Comparison of ENCODE assay signal across 9 cellular contexts in genomic region chr7:101162551-101163280, GRCh38. TPM values are rescaled to one million over a fixed set of nuclear protein-coding genes. Genes with fewer than 3 reads are reported as not detected.
DNase-seq lines count a peak whose midpoint lies in the region; ATAC-seq, FAIRE-seq and TF ChIP-seq lines count a peak whose summit lies in the region.
"Had no signal": no experiment of that assay in that cellular context is flagged by ENCODE, and none has a peak within 500 bp of the region (broad histone marks: within the 10 kb centered on the region; RNA-seq: fewer than 3 reads in every experiment).

No MANE protein-coding gene starts in this region.

- peaks cover 6% of the 10 kb centered on the region for H3F3A ChIP-seq in GM23248 (ENCODE audit: insufficient read depth)

- H3K4me1 ChIP-seq in BE2C = peaks cover 11% of the 10 kb centered on the region; the same call in 1 of the 2 replicates
- H3K4me1 ChIP-seq in GM23248 (ENCODE audit: insufficient read depth) = 0 out of 2 replicates have a peak, but pooled peaks cover 10% of the 10 kb centered on the region
- H3K4me1 ChIP-seq in GM12878 (ENCODE audit: control insufficient read depth, insufficient read depth, low read length) = peaks cover 4% of the 10 kb centered on the region
- peaks cover 25% of the 10 kb centered on the region for H3K4me1 ChIP-seq in keratinocyte (ENCODE audit: control insufficient read depth, extremely low read depth, insufficient read depth, low read length)
- H3K4me1 ChIP-seq in upper lobe of left lung = peaks cover 38 to 44% (median 40%) of the 10 kb centered on the region in 4 donors

- peaks cover 3% of the 10 kb centered on the region; the same call in 1 of the 2 replicates for H3K79me2 ChIP-seq in GM23248 (ENCODE audit: insufficient read depth)
- no peaks in the 10 kb centered on the region for H3K79me2 ChIP-seq in GM12878 (ENCODE audit: control insufficient read depth, insufficient read depth, low read length)
- H3K79me2 ChIP-seq in keratinocyte (ENCODE audit: control insufficient read depth, insufficient read depth, low read length) = no peaks in the 10 kb centered on the region

- dilution Hi-C loops in keratinocyte (cut with MboI; ENCODE audit: extremely low pct_ligation_motif_present, low sequenced_read_pairs) = no loop called here

- H3K4me3 ChIP-seq in BE2C (ENCODE audit: low read depth, low read length) = peak overlapping the region; percentile 57
- H3K4me3 ChIP-seq in GM23248 = peak overlapping the region; percentile 48
- H3K4me3 ChIP-seq in GM12878 = peak overlapping the region; percentile 23; the same call in 1 of the 2 replicates
- H3K4me3 ChIP-seq in keratinocyte (ENCODE audit: control insufficient read depth in 2 of 3, extremely low read depth in 1 of 3, insufficient read depth in 2 of 3, low read depth in 1 of 3, low read length in 3 of 3) = peak overlapping the region; percentile 24 to 49 (median 35)
- peak overlapping the region in 3 of 4 donors; percentile 34 to 49 (median 43) for H3K4me3 ChIP-seq in upper lobe of left lung

- TF ChIP-seq CTCF in BE2C (IDR thresholded peaks at IDR 0.05; ENCODE audit: low read depth, low read length) (no peak), GM12878 (IDR thresholded peaks at IDR 0.05 in 2 of 3, conservative IDR thresholded peaks at IDR 0.05 in 1 of 3; ENCODE audit: control insufficient read depth in 2 of 3, extremely low read depth in 1 of 3, insufficient read depth in 1 of 3, low read depth in 3 of 3, low read length in 3 of 3) (no peak), keratinocyte (optimal IDR thresholded peaks at IDR 0.05 in 1 of 3, IDR thresholded peaks at IDR 0.05 in 1 of 3, conservative IDR thresholded peaks at IDR 0.05 in 1 of 3; ENCODE audit: extremely low read depth in 1 of 3, insufficient read depth in 2 of 3, low read length in 3 of 3) (peak in 1 of 3 experiments; percentile 14), upper lobe of left lung (IDR thresholded peaks at IDR 0.05) (peak in 1 of 6 experiments; percentile 14)

- H3K9me1 ChIP-seq in keratinocyte (ENCODE audit: control insufficient read depth, extremely low read depth, insufficient read depth, low read length) = no peaks in the 10 kb centered on the region

- no TSS peak for BruUV-seq in GM12878 (replicated peaks; lab: Mats Ljungman, UMichigan)

- H3K9me3 ChIP-seq in BE2C (no peaks in the 10 kb centered on the region), GM23248 (ENCODE audit: low read depth) (no peaks in the 10 kb centered on the region), GM12878 (replicated peaks; ENCODE audit: control insufficient read depth, insufficient read depth, low read length) (no peaks in the 10 kb centered on the region; the same call in 2 of the 3 replicates), keratinocyte (ENCODE audit: control insufficient read depth, low read depth, low read length) (no peaks in the 10 kb centered on the region), upper lobe of left lung (no peaks in the 10 kb centered on the region)

- H3K9ac ChIP-seq in GM23248 = no peak overlapping the region
- H3K9ac ChIP-seq in GM12878 (ENCODE audit: control insufficient read depth, insufficient read depth, low read length) = no peak overlapping the region
- no peak overlapping the region for H3K9ac ChIP-seq in keratinocyte (ENCODE audit: control insufficient read depth, extremely low read depth, insufficient read depth, low read length)

- TF ChIP-seq EP300 in GM12878 (IDR thresholded peaks at IDR 0.05; ENCODE audit: borderline replicate concordance in 1 of 2, control insufficient read depth in 1 of 2, low read depth in 2 of 2, low read length in 2 of 2) (no peak), upper lobe of left lung (IDR thresholded peaks at IDR 0.05) (peak in 2 of 4 donors; percentile 9 to 47)

- H3K27ac ChIP-seq in GM23248 (no peak overlapping the region), GM12878 (ENCODE audit: control insufficient read depth, insufficient read depth) (no peak overlapping the region), keratinocyte (ENCODE audit: control insufficient read depth, insufficient read depth, low read length) (no peak overlapping the region), upper lobe of left lung (no peak overlapping the region)

- peak; percentile 90 for DNase-seq in BE2C
- peak; percentile 80 for DNase-seq in GM23248
- DNase-seq in NCI-H748 (lab: John Stamatoyannopoulos, UW; ENCODE audit: unreplicated experiment) = peak; percentile 89
- no peak for DNase-seq in GM12878 (ENCODE audit: low read depth, low spot score)
- no peak for DNase-seq in keratinocyte (ENCODE audit: low read depth, low spot score)
- DNase-seq in upper lobe of left lung = peak in 1 of 2 donors; percentile 89
- DNase-seq in central memory CD4-positive, alpha-beta T cell = no peak

- ATAC-seq in GM12878 (peak; percentile 60), upper lobe of left lung (ENCODE audit: low FRiP score in 2 of 2) (no peak), GM21529 (IDR thresholded peaks at IDR 0.05; ENCODE audit: unreplicated experiment) (no peak)

- FAIRE-seq in GM12878 (lab: Jason Lieb, UNC) (no peak), keratinocyte (lab: Jason Lieb, UNC) (no peak)

- no peaks in the 10 kb centered on the region for H3K9me2 ChIP-seq in GM23248 (ENCODE audit: insufficient read depth)

- peak overlapping the region; percentile 43 for H3K4me2 ChIP-seq in GM23248 (ENCODE audit: unreplicated experiment)
- peak overlapping the region; percentile 60 for H3K4me2 ChIP-seq in GM12878 (ENCODE audit: control insufficient read depth, insufficient read depth)
- peak overlapping the region; percentile 51 for H3K4me2 ChIP-seq in keratinocyte (ENCODE audit: control insufficient read depth, extremely low read depth, insufficient read depth, low read depth, low read length)

- POLR2A ChIA-PET in GM12878 (lab: Charles Lee) = interaction anchor here (0.8 kb wide), 1 partner anchor 30 kb away, joined by 3 read pairs; no protein-coding TSS in a partner anchor

- no peak overlapping the region for H2AFZ ChIP-seq in GM23248
- H2AFZ ChIP-seq in GM12878 (ENCODE audit: control insufficient read depth, low read depth, low read length) = no peak overlapping the region; the same call in 1 of the 2 replicates
- H2AFZ ChIP-seq in keratinocyte (ENCODE audit: control insufficient read depth, low read length) = no peak overlapping the region

- CTCF ChIA-PET in GM12878 (lab: Yijun Ruan, JAX) = interaction anchor here (0.8 to 2.3 kb wide), 2 partner anchors 19 to 22 kb away, joined by 4 to 11 read pairs; no protein-coding TSS in a partner anchor

- TF ChIP-seq RAD21 in GM12878 (IDR thresholded peaks at IDR 0.05; ENCODE audit: insufficient read depth, low read depth, low read length) = no peak

- peaks cover 15% of the 10 kb centered on the region for H3K36me3 ChIP-seq in BE2C
- no peaks in the 10 kb centered on the region for H3K36me3 ChIP-seq in GM23248 (ENCODE audit: low read depth)
- H3K36me3 ChIP-seq in GM12878 (ENCODE audit: control insufficient read depth in 2 of 2, insufficient read depth in 2 of 2, low read length in 1 of 2) = peaks cover 0 to 6% of the 10 kb centered on the region in 2 experiments; a peak in 3 of 4 replicates
- H3K36me3 ChIP-seq in keratinocyte (ENCODE audit: control insufficient read depth in 2 of 2, extremely low read depth in 1 of 2, insufficient read depth in 2 of 2, low read length in 2 of 2) = peaks cover 14 to 25% of the 10 kb centered on the region in 2 experiments
- H3K36me3 ChIP-seq in upper lobe of left lung = peaks cover 0 to 37% (median 16%) of the 10 kb centered on the region in 4 donors

- in situ Hi-C loops in GM23248 (cut with MboI) (no loop called here), GM12878 (cut with MboI) (no loop called here)

- SMC1A ChIA-PET in GM12878 (lab: Charles Lee; ENCODE audit: uncharacterized antibody, unreplicated experiment) = no interaction called here

- TF ChIP-seq POLR2A in GM12878 (IDR thresholded peaks at IDR 0.05; ENCODE audit: low read depth, low read length) (peak; percentile 64; the same call in 1 of the 2 replicates), upper lobe of left lung (IDR thresholded peaks at IDR 0.05) (no peak)

- intact Hi-C loops in GM12878 (cut with micrococcal nuclease; ENCODE audit: unreplicated experiment) = no loop called here

- H3K27me3 ChIP-seq in BE2C (no peaks in the 10 kb centered on the region), GM23248 (replicated peaks; ENCODE audit: insufficient read depth) (0 out of 2 replicates have a peak, but pooled peaks cover 9% of the 10 kb centered on the region), GM12878 (replicated peaks in 1 of 2; ENCODE audit: control insufficient read depth in 2 of 2, insufficient read depth in 2 of 2, low read length in 1 of 2) (peaks cover 8 to 19% of the 10 kb centered on the region in 2 experiments; a peak in 3 of 4 replicates), keratinocyte (ENCODE audit: control insufficient read depth, extremely low read depth, insufficient read depth, low read length) (peaks cover 30% of the 10 kb centered on the region), upper lobe of left lung (peaks cover 0 to 51% (median 34%) of the 10 kb centered on the region in 4 donors)

- no peaks in the 10 kb centered on the region for H4K20me1 ChIP-seq in GM23248 (ENCODE audit: insufficient read depth)
- H4K20me1 ChIP-seq in GM12878 (ENCODE audit: control insufficient read depth, insufficient read depth) = no peaks in the 10 kb centered on the region
- no peaks in the 10 kb centered on the region for H4K20me1 ChIP-seq in keratinocyte (ENCODE audit: control insufficient read depth, extremely low read depth, insufficient read depth, low read length)

- RAD21 ChIA-PET in GM12878 (lab: Charles Lee; ENCODE audit: unreplicated experiment) = no interaction called here

- 5 to 9% methylated on average over 36 to 72 of the region's 74 CpGs for WGBS in GM23248 (ENCODE audit: low coverage in 1 of 2, low lambda C conversion rate in 2 of 2, missing lambda C conversion rate in 2 of 2), 2 experiments
- 8% methylated on average over 41 of the region's 74 CpGs for WGBS in GM12878 (ENCODE audit: insufficient coverage, insufficient replicate concordance, low lambda C conversion rate, missing lambda C conversion rate)
- 2 to 13% methylated on average over 11 to 31 of the region's 74 CpGs for WGBS in upper lobe of left lung, 2 donors

RNA-seq across cellular contexts. Expression of gene VGF, which starts 2.7 kb away (rescaled TPM):
- polyA plus RNA-seq in BE2C (2012; ENCODE audit: insufficient read depth, insufficient read length, low read depth) = 1,310 TPM
- 0.89 TPM in 1 of 2 replicates, not detected in the other for total RNA-seq in GM23248 (2014; rRNA removed; shearing (Covaris generic))
- polyA plus RNA-seq in GM23248 (2016; fragmentation: Nextera tagmentation; extraction: Ambion mirVana) (0.11 TPM in 1 of 2 replicates, not detected in the other), GM12878 (2011; rRNA removed) (not detected in 2 replicates), GM12878 (2014; fragmentation: Illumina TruSeq; extraction: Trizol) (not detected in 2 replicates), GM12878 (2014; fragmentation: Nextera tagmentation; extraction: Ambion mirVana) (not detected), GM12878 (2014; rRNA removed) (0.20 TPM in 1 of 2 replicates, not detected in the other), GM12878 (2016; fragmentation: Nextera tagmentation; extraction: Ambion mirVana) (under 1 TPM; 0.09 to 0.25 TPM), keratinocyte (0.04 to 0.06 TPM in 2 of 3 replicates, not detected in the other)
- total RNA-seq in GM12878 (2013; cell fraction: nucleolus; rRNA removed) = 0.19 TPM in 1 of 2 replicates, not detected in the other
- total RNA-seq in GM12878 (2014; rRNA removed) (0.11 TPM in 1 of 2 replicates, not detected in the other), GM12878 (2014; rRNA removed; fragmentation: Illumina TruSeq; extraction: Trizol) (0.09 TPM in 1 of 2 replicates, not detected in the other), GM12878 (2021) (0.11 and 0.23 TPM in 2 replicates), upper lobe of left lung (under 1 TPM in 2 of 6 donors, not detected in 4; 0.24 to 0.33 TPM)
- not detected for polyA plus RNA-seq in GM12878 (2011; ENCODE audit: low read depth)
- 0.03 TPM in 1 of 2 replicates, not detected in the other for polyA plus RNA-seq in GM12878 (2011; cell fraction: cytosol; rRNA removed)
- 0.10 and 0.16 TPM in 2 replicates for polyA plus RNA-seq in GM12878 (2011; cell fraction: nucleus; rRNA removed)
- polyA plus RNA-seq in GM12878 (2012) = 0.05 and 0.08 TPM in 2 replicates
- not detected in 2 replicates for polyA minus RNA-seq in GM12878 (2011; rRNA and poly(A)+ RNA removed)
- polyA minus RNA-seq in GM12878 (2011; cell fraction: cytosol; rRNA and poly(A)+ RNA removed) = not detected in 2 replicates
- not detected in 2 replicates for polyA minus RNA-seq in GM12878 (2011; cell fraction: nucleus; rRNA and poly(A)+ RNA removed)
- 0.16 TPM for polyA plus RNA-seq in keratinocyte (2011; ENCODE audit: low read depth)
- 0.12 TPM in 1 of 2 replicates, not detected in the other for polyA plus RNA-seq in keratinocyte (2011; cell fraction: cytosol; rRNA removed)
- polyA plus RNA-seq in keratinocyte (2011; cell fraction: nucleus; rRNA removed) = 0.13 TPM in 1 of 2 replicates, not detected in the other
- polyA plus RNA-seq in keratinocyte (2012; ENCODE audit: low replicate concordance) = 0.15 and 0.55 TPM in 2 replicates
- not detected in 3 replicates for polyA minus RNA-seq in keratinocyte
- not detected for polyA minus RNA-seq in keratinocyte (2011; cell fraction: cytosol; rRNA and poly(A)+ RNA removed)
- not detected in 2 replicates for polyA minus RNA-seq in keratinocyte (2011; cell fraction: nucleus; rRNA and poly(A)+ RNA removed)

RNA-seq across cellular contexts. Expression of gene AP1S1, which starts 8.4 kb away (rescaled TPM):
- 312 TPM for polyA plus RNA-seq in BE2C (2012; ENCODE audit: insufficient read depth, insufficient read length, low read depth)
- total RNA-seq in GM23248 (2014; rRNA removed; shearing (Covaris generic)) = 198 and 236 TPM in 2 replicates
- polyA plus RNA-seq in GM23248 (2016; fragmentation: Nextera tagmentation; extraction: Ambion mirVana) = 37.4 and 38.2 TPM in 2 replicates
- total RNA-seq in GM12878 (2013; cell fraction: nucleolus; rRNA removed) = 10.0 and 11.2 TPM in 2 replicates
- total RNA-seq in GM12878 (2014; rRNA removed) = 89.4 and 103 TPM in 2 replicates
- 48.6 and 48.9 TPM in 2 replicates for total RNA-seq in GM12878 (2014; rRNA removed; fragmentation: Illumina TruSeq; extraction: Trizol)
- 58.5 and 63.5 TPM in 2 replicates for total RNA-seq in GM12878 (2021)
- 53.1 TPM for polyA plus RNA-seq in GM12878 (2011; ENCODE audit: low read depth)
- polyA plus RNA-seq in GM12878 (2011; rRNA removed) = 103 and 121 TPM in 2 replicates
- polyA plus RNA-seq in GM12878 (2011; cell fraction: cytosol; rRNA removed) = 132 and 133 TPM in 2 replicates
- 70.1 and 95.2 TPM in 2 replicates for polyA plus RNA-seq in GM12878 (2011; cell fraction: nucleus; rRNA removed)
- 63.7 and 83.5 TPM in 2 replicates for polyA plus RNA-seq in GM12878 (2012)
- polyA plus RNA-seq in GM12878 (2014; fragmentation: Illumina TruSeq; extraction: Trizol) = 59.2 and 61.3 TPM in 2 replicates
- 1 to 10 TPM; 2.5 to 7.9 TPM for polyA plus RNA-seq in GM12878 (2014; fragmentation: Nextera tagmentation; extraction: Ambion mirVana)
- polyA plus RNA-seq in GM12878 (2014; rRNA removed) = 101 and 115 TPM in 2 replicates
- polyA plus RNA-seq in GM12878 (2016; fragmentation: Nextera tagmentation; extraction: Ambion mirVana) = 10 to 100 TPM; 26.3 to 30.7 TPM
- 59.1 and 71.1 TPM in 2 replicates for polyA minus RNA-seq in GM12878 (2011; rRNA and poly(A)+ RNA removed)
- 18.3 and 22.6 TPM in 2 replicates for polyA minus RNA-seq in GM12878 (2011; cell fraction: cytosol; rRNA and poly(A)+ RNA removed)
- polyA minus RNA-seq in GM12878 (2011; cell fraction: nucleus; rRNA and poly(A)+ RNA removed) = 7.1 and 7.4 TPM in 2 replicates
- polyA plus RNA-seq in keratinocyte = 279 to 310 TPM (median 289 TPM) in 3 replicates
- polyA plus RNA-seq in keratinocyte (2011; ENCODE audit: low read depth) = 177 TPM
- polyA plus RNA-seq in keratinocyte (2011; cell fraction: cytosol; rRNA removed) = 272 and 352 TPM in 2 replicates
- 191 and 237 TPM in 2 replicates for polyA plus RNA-seq in keratinocyte (2011; cell fraction: nucleus; rRNA removed)
- 194 and 251 TPM in 2 replicates for polyA plus RNA-seq in keratinocyte (2012; ENCODE audit: low replicate concordance)
- 89.4 to 186 TPM (median 148 TPM) in 3 replicates for polyA minus RNA-seq in keratinocyte
- polyA minus RNA-seq in keratinocyte (2011; cell fraction: cytosol; rRNA and poly(A)+ RNA removed) = 164 TPM
- polyA minus RNA-seq in keratinocyte (2011; cell fraction: nucleus; rRNA and poly(A)+ RNA removed) = 32.7 and 46.5 TPM in 2 replicates
- total RNA-seq in upper lobe of left lung = 10 to 100 TPM; 17.1 to 41.9 (median 33.8) TPM

RNA-seq across cellular contexts. Expression of gene NAT16, which starts 17.4 kb away (rescaled TPM):
- polyA plus RNA-seq in BE2C (2012; ENCODE audit: insufficient read depth, insufficient read length, low read depth) = 3.5 TPM
- not detected in 2 replicates for total RNA-seq in GM23248 (2014; rRNA removed; shearing (Covaris generic))
- not detected in 2 replicates for polyA plus RNA-seq in GM23248 (2016; fragmentation: Nextera tagmentation; extraction: Ambion mirVana)
- total RNA-seq in GM12878 (2013; cell fraction: nucleolus; rRNA removed) = not detected in 2 replicates
- not detected in 2 replicates for total RNA-seq in GM12878 (2014; rRNA removed)
- not detected in 2 replicates for total RNA-seq in GM12878 (2014; rRNA removed; fragmentation: Illumina TruSeq; extraction: Trizol)
- total RNA-seq in GM12878 (2021) = not detected in 2 replicates
- not detected for polyA plus RNA-seq in GM12878 (2011; ENCODE audit: low read depth)
- not detected in 2 replicates for polyA plus RNA-seq in GM12878 (2011; rRNA removed)
- polyA plus RNA-seq in GM12878 (2011; cell fraction: cytosol; rRNA removed) = not detected in 2 replicates
- 0.07 TPM in 1 of 2 replicates, not detected in the other for polyA plus RNA-seq in GM12878 (2011; cell fraction: nucleus; rRNA removed)
- polyA plus RNA-seq in GM12878 (2012) = not detected in 2 replicates
- not detected in 2 replicates for polyA plus RNA-seq in GM12878 (2014; fragmentation: Illumina TruSeq; extraction: Trizol)
- polyA plus RNA-seq in GM12878 (2014; fragmentation: Nextera tagmentation; extraction: Ambion mirVana) = not detected
- not detected in 2 replicates for polyA plus RNA-seq in GM12878 (2014; rRNA removed)
- polyA plus RNA-seq in GM12878 (2016; fragmentation: Nextera tagmentation; extraction: Ambion mirVana) = not detected
- polyA minus RNA-seq in GM12878 (2011; rRNA and poly(A)+ RNA removed) = not detected in 2 replicates
- polyA minus RNA-seq in GM12878 (2011; cell fraction: cytosol; rRNA and poly(A)+ RNA removed) = not detected in 2 replicates
- 0.10 TPM in 1 of 2 replicates, not detected in the other for polyA minus RNA-seq in GM12878 (2011; cell fraction: nucleus; rRNA and poly(A)+ RNA removed)
- polyA plus RNA-seq in keratinocyte = not detected in 3 replicates
- not detected for polyA plus RNA-seq in keratinocyte (2011; ENCODE audit: low read depth)
- polyA plus RNA-seq in keratinocyte (2011; cell fraction: cytosol; rRNA removed) = not detected in 2 replicates
- not detected in 2 replicates for polyA plus RNA-seq in keratinocyte (2011; cell fraction: nucleus; rRNA removed)
- polyA plus RNA-seq in keratinocyte (2012; ENCODE audit: low replicate concordance) = not detected in 2 replicates
- not detected in 3 replicates for polyA minus RNA-seq in keratinocyte
- not detected for polyA minus RNA-seq in keratinocyte (2011; cell fraction: cytosol; rRNA and poly(A)+ RNA removed)
- polyA minus RNA-seq in keratinocyte (2011; cell fraction: nucleus; rRNA and poly(A)+ RNA removed) = not detected in 2 replicates
- total RNA-seq in upper lobe of left lung = not detected
- total RNA-seq: pulmonary artery endothelial cell had no signal

RNA-seq across cellular contexts. Expression of gene SERPINE1, which starts 35.8 kb away (rescaled TPM):
- 2.7 TPM for polyA plus RNA-seq in BE2C (2012; ENCODE audit: insufficient read depth, insufficient read length, low read depth)
- total RNA-seq in GM23248 (2014; rRNA removed; shearing (Covaris generic)) = 1,900 and 2,000 TPM in 2 replicates
- polyA plus RNA-seq in GM23248 (2016; fragmentation: Nextera tagmentation; extraction: Ambion mirVana) = 1,537 and 1,563 TPM in 2 replicates
- total RNA-seq in GM12878 (2013; cell fraction: nucleolus; rRNA removed) = 1.3 and 1.4 TPM in 2 replicates
- total RNA-seq in GM12878 (2014; rRNA removed) = 0.23 and 0.33 TPM in 2 replicates
- total RNA-seq in GM12878 (2014; rRNA removed; fragmentation: Illumina TruSeq; extraction: Trizol) = 0.14 and 0.27 TPM in 2 replicates
- 0.46 and 0.66 TPM in 2 replicates for total RNA-seq in GM12878 (2021)
- 0.58 TPM for polyA plus RNA-seq in GM12878 (2011; ENCODE audit: low read depth)
- 1.5 and 2.4 TPM in 2 replicates for polyA plus RNA-seq in GM12878 (2011; rRNA removed)
- 3.1 and 3.2 TPM in 2 replicates for polyA plus RNA-seq in GM12878 (2011; cell fraction: cytosol; rRNA removed)
- polyA plus RNA-seq in GM12878 (2011; cell fraction: nucleus; rRNA removed) = 1.2 and 1.5 TPM in 2 replicates
- polyA plus RNA-seq in GM12878 (2012) = 0.93 and 0.94 TPM in 2 replicates
- 0.25 and 0.41 TPM in 2 replicates for polyA plus RNA-seq in GM12878 (2014; fragmentation: Illumina TruSeq; extraction: Trizol)
- under 1 TPM; 0.20 to 0.39 TPM for polyA plus RNA-seq in GM12878 (2014; fragmentation: Nextera tagmentation; extraction: Ambion mirVana)
- 0.52 and 0.58 TPM in 2 replicates for polyA plus RNA-seq in GM12878 (2014; rRNA removed)
- under 1 TPM; 0.75 to 0.83 TPM for polyA plus RNA-seq in GM12878 (2016; fragmentation: Nextera tagmentation; extraction: Ambion mirVana)
- polyA minus RNA-seq in GM12878 (2011; rRNA and poly(A)+ RNA removed) = 2.0 and 3.0 TPM in 2 replicates
- polyA minus RNA-seq in GM12878 (2011; cell fraction: cytosol; rRNA and poly(A)+ RNA removed) = 1.0 and 1.3 TPM in 2 replicates
- polyA minus RNA-seq in GM12878 (2011; cell fraction: nucleus; rRNA and poly(A)+ RNA removed) = 0.48 TPM in 2 replicates
- 522 to 820 TPM (median 808 TPM) in 3 replicates for polyA plus RNA-seq in keratinocyte
- polyA plus RNA-seq in keratinocyte (2011; ENCODE audit: low read depth) = 34.7 TPM
- 285 and 359 TPM in 2 replicates for polyA plus RNA-seq in keratinocyte (2011; cell fraction: cytosol; rRNA removed)
- 835 and 1,052 TPM in 2 replicates for polyA plus RNA-seq in keratinocyte (2011; cell fraction: nucleus; rRNA removed)
- polyA plus RNA-seq in keratinocyte (2012; ENCODE audit: low replicate concordance) = 93.7 and 469 TPM in 2 replicates
- polyA minus RNA-seq in keratinocyte = 678 to 1,056 TPM (median 837 TPM) in 3 replicates
- polyA minus RNA-seq in keratinocyte (2011; cell fraction: cytosol; rRNA and poly(A)+ RNA removed) = 628 TPM
- polyA minus RNA-seq in keratinocyte (2011; cell fraction: nucleus; rRNA and poly(A)+ RNA removed) = 723 and 866 TPM in 2 replicates
- total RNA-seq in upper lobe of left lung = 100 to 1,000 TPM in 1 of 6 donors, 10 to 100 TPM in 4, 1 to 10 TPM in 1; 8.4 to 125 (median 24.0) TPM

RNA-seq across cellular contexts. Expression of gene MOGAT3, which starts 38.1 kb away (rescaled TPM):
- not detected for polyA plus RNA-seq in BE2C (2012; ENCODE audit: insufficient read depth, insufficient read length, low read depth)
- not detected in 2 replicates for total RNA-seq in GM23248 (2014; rRNA removed; shearing (Covaris generic))
- not detected in 2 replicates for polyA plus RNA-seq in GM23248 (2016; fragmentation: Nextera tagmentation; extraction: Ambion mirVana)
- not detected in 2 replicates for total RNA-seq in GM12878 (2013; cell fraction: nucleolus; rRNA removed)
- total RNA-seq in GM12878 (2014; rRNA removed) = not detected in 2 replicates
- total RNA-seq in GM12878 (2014; rRNA removed; fragmentation: Illumina TruSeq; extraction: Trizol) = not detected in 2 replicates
- total RNA-seq in GM12878 (2021) = not detected in 2 replicates
- not detected for polyA plus RNA-seq in GM12878 (2011; ENCODE audit: low read depth)
- polyA plus RNA-seq in GM12878 (2011; rRNA removed) = 0.11 TPM in 1 of 2 replicates, not detected in the other
- 0.03 TPM in 1 of 2 replicates, not detected in the other for polyA plus RNA-seq in GM12878 (2011; cell fraction: cytosol; rRNA removed)
- polyA plus RNA-seq in GM12878 (2011; cell fraction: nucleus; rRNA removed) = 0.04 and 0.10 TPM in 2 replicates
- not detected in 2 replicates for polyA plus RNA-seq in GM12878 (2012)
- not detected in 2 replicates for polyA plus RNA-seq in GM12878 (2014; fragmentation: Illumina TruSeq; extraction: Trizol)
- polyA plus RNA-seq in GM12878 (2014; fragmentation: Nextera tagmentation; extraction: Ambion mirVana) = not detected
- polyA plus RNA-seq in GM12878 (2014; rRNA removed) = not detected in 2 replicates
- polyA plus RNA-seq in GM12878 (2016; fragmentation: Nextera tagmentation; extraction: Ambion mirVana) = not detected
- polyA minus RNA-seq in GM12878 (2011; rRNA and poly(A)+ RNA removed) = not detected in 2 replicates
- polyA minus RNA-seq in GM12878 (2011; cell fraction: cytosol; rRNA and poly(A)+ RNA removed) = not detected in 2 replicates
- 0.48 TPM in 1 of 2 replicates, not detected in the other for polyA minus RNA-seq in GM12878 (2011; cell fraction: nucleus; rRNA and poly(A)+ RNA removed)
- polyA plus RNA-seq in keratinocyte = not detected in 3 replicates
- not detected for polyA plus RNA-seq in keratinocyte (2011; ENCODE audit: low read depth)
- not detected in 2 replicates for polyA plus RNA-seq in keratinocyte (2011; cell fraction: cytosol; rRNA removed)
- polyA plus RNA-seq in keratinocyte (2011; cell fraction: nucleus; rRNA removed) = not detected in 2 replicates
- polyA plus RNA-seq in keratinocyte (2012; ENCODE audit: low replicate concordance) = not detected in 2 replicates
- polyA minus RNA-seq in keratinocyte = not detected in 3 replicates
- polyA minus RNA-seq in keratinocyte (2011; cell fraction: cytosol; rRNA and poly(A)+ RNA removed) = not detected
- polyA minus RNA-seq in keratinocyte (2011; cell fraction: nucleus; rRNA and poly(A)+ RNA removed) = not detected in 2 replicates
- not detected for total RNA-seq in upper lobe of left lung
- total RNA-seq: pulmonary artery endothelial cell had no signal

Comparison
In these comparisons a context has a peak if more than half of its experiments do, and no peak if none do; other contexts are left out.
1. DNase-seq: peak in BE2C (single experiment), GM23248 (single experiment) and NCI-H748 (single experiment); none in GM12878 (single experiment), keratinocyte (single experiment) and central memory CD4-positive, alpha-beta T cell (single experiment).
2. Peak in every context shown above with its lines, with median percentiles within 50 percentile points of each other: H3K4me3 ChIP-seq and H3K4me2 ChIP-seq.